Comparison of ENCODE assay signal across 28 cellular contexts in the genomic region with DNA sequence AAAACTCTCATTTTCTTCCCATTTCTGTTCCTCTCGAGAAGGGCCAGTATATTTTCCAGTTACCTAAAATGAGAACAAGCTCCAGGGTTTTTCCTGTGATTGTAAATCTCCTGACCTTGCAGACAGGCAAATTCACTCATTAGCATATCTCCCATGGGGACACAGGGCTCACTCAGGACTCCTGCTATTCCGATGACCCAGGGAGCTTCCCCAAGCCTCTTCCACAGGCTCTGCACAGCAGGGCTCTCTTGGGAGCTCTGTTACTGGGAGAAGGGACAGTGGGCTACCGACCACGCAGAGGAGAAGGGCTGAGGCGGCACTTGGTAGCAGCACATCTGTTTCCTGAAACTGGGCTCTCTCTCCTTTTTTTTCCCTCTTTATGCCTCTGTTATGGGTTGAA.
"Had no signal": no experiment of that assay in that cellular context is flagged by ENCODE, and none has a peak within 500 bp of the region (broad histone marks: within the 10 kb centered on the region; RNA-seq: fewer than 3 reads in every experiment).

No MANE protein-coding gene starts in this region.

- H3K4me1 Mint-ChIP-seq: activated CD4-positive, alpha-beta memory T cell treated with anti-CD3 and anti-CD28 coated beads, Interleukin-2, amount 10 ng/mL, durations not matched to agents 7 days and 5 days; activated CD4-positive, alpha-beta T cell treated with anti-CD3 and anti-CD28 coated beads, Interleukin-2, amount 10 ng/mL, durations not matched to agents 7 days and 5 days; activated naive CD4-positive, alpha-beta T cell treated with anti-CD3 and anti-CD28 coated beads, Interleukin-2, amount 10 ng/mL, durations not matched to agents 7 days and 5 days; activated naive CD8-positive, alpha-beta T cell treated with anti-CD3 and anti-CD28 coated beads, Interleukin-2, amount 10 ng/mL, durations not matched to agents 7 days and 5 days had no signal

- H3K9me3 ChIP-seq: ascending aorta, breast epithelium had no signal

- ATAC-seq: activated naive CD4-positive, alpha-beta T cell treated with anti-CD3 and anti-CD28 coated beads, Interleukin-2, amount 50 U/mL, for 72 hours; activated T-cell treated with anti-CD3 and anti-CD28 coated beads, Interleukin-2, amount 50 U/mL, for 72 hours; esophagus mucosa had no signal

- DNase-seq: activated CD4-positive, alpha-beta memory T cell treated with anti-CD3 and anti-CD28 coated beads, Interleukin-2, amount 10 ng/mL, durations not matched to agents 7 days and 5 days; activated CD4-positive, alpha-beta T cell treated with anti-CD3 and anti-CD28 coated beads for 1 hour; activated CD4-positive, alpha-beta T cell treated with anti-CD3 and anti-CD28 coated beads for 4 hours; activated CD4-positive, alpha-beta T cell treated with anti-CD3 and anti-CD28 coated beads, Interleukin-2, amount 10 ng/mL, durations not matched to agents 7 days and 5 days; activated CD4-positive, alpha-beta T cell treated with anti-CD3 and anti-CD28 coated beads, Interleukin-2, amount 50 U/mL, for 4 hours; activated CD8-positive, alpha-beta memory T cell treated with anti-CD3 and anti-CD28 coated beads, Interleukin-2, amount 50 U/mL, for 48 hours; activated gamma-delta T cell; activated naive CD4-positive, alpha-beta T cell; activated naive CD4-positive, alpha-beta T cell treated with anti-CD3 and anti-CD28 coated beads, Interleukin-2, amount 10 ng/mL, durations not matched to agents 7 days and 5 days; activated naive CD8-positive, alpha-beta T cell treated with anti-CD3 and anti-CD28 coated beads, Interleukin-2, amount 10 ng/mL, durations not matched to agents 7 days and 5 days; activated T-cell treated with anti-CD3 and anti-CD28 coated beads for 4 hours; activated T-cell treated with anti-CD3 and anti-CD28 coated beads, Interleukin-2, amount 50 U/mL, for 24 hours; activated T-cell treated with anti-CD3 and anti-CD28 coated beads, Interleukin-2, amount 50 U/mL, for 72 hours; central memory CD4-positive, alpha-beta T cell; dorsolateral prefrontal cortex; effector memory CD4-positive, alpha-beta T cell; endodermal cell; foreskin fibroblast; head of caudate nucleus; T-helper 2 cell had no signal

- H3K4me1 ChIP-seq: ascending aorta, breast epithelium had no signal

- H3K27me3 Mint-ChIP-seq: activated CD4-positive, alpha-beta T cell treated with anti-CD3 and anti-CD28 coated beads, Interleukin-2, amount 10 ng/mL, durations not matched to agents 7 days and 5 days; activated naive CD4-positive, alpha-beta T cell treated with anti-CD3 and anti-CD28 coated beads, Interleukin-2, amount 10 ng/mL, durations not matched to agents 7 days and 5 days; activated naive CD8-positive, alpha-beta T cell treated with anti-CD3 and anti-CD28 coated beads, Interleukin-2, amount 10 ng/mL, durations not matched to agents 7 days and 5 days; dendritic cell treated with granulocyte-macrophage colony-stimulating factor and Interleukin-4, amounts not matched to agents 40 ng/mL and 50 ng/mL, for 4 days had no signal

- H3K27me3 ChIP-seq: ascending aorta, breast epithelium, cardiac muscle cell, dorsolateral prefrontal cortex had no signal

- H3K4me3 Mint-ChIP-seq: activated CD4-positive, alpha-beta memory T cell treated with anti-CD3 and anti-CD28 coated beads, Interleukin-2, amount 10 ng/mL, durations not matched to agents 7 days and 5 days; activated CD4-positive, alpha-beta T cell treated with anti-CD3 and anti-CD28 coated beads, Interleukin-2, amount 10 ng/mL, durations not matched to agents 7 days and 5 days; activated naive CD4-positive, alpha-beta T cell treated with anti-CD3 and anti-CD28 coated beads, Interleukin-2, amount 10 ng/mL, durations not matched to agents 7 days and 5 days; activated naive CD8-positive, alpha-beta T cell treated with anti-CD3 and anti-CD28 coated beads, Interleukin-2, amount 10 ng/mL, durations not matched to agents 7 days and 5 days; activated T-cell treated with anti-CD3 and anti-CD28 coated beads, Interleukin-2, amount 50 U/mL, for 24 hours; activated T-cell treated with anti-CD3 and anti-CD28 coated beads, Interleukin-2, amount 50 U/mL, for 72 hours; brain; dendritic cell treated with granulocyte-macrophage colony-stimulating factor and Interleukin-4, amounts not matched to agents 40 ng/mL and 50 ng/mL, for 4 days; endodermal cell had no signal

- H3K27ac Mint-ChIP-seq: activated CD4-positive, alpha-beta memory T cell treated with anti-CD3 and anti-CD28 coated beads, Interleukin-2, amount 10 ng/mL, durations not matched to agents 7 days and 5 days; activated CD4-positive, alpha-beta T cell treated with anti-CD3 and anti-CD28 coated beads, Interleukin-2, amount 10 ng/mL, durations not matched to agents 7 days and 5 days; activated naive CD4-positive, alpha-beta T cell treated with anti-CD3 and anti-CD28 coated beads, Interleukin-2, amount 10 ng/mL, durations not matched to agents 7 days and 5 days; activated naive CD4-positive, alpha-beta T cell treated with anti-CD3 and anti-CD28 coated beads, Interleukin-2, amount 50 U/mL, for 72 hours; activated naive CD8-positive, alpha-beta T cell treated with anti-CD3 and anti-CD28 coated beads, Interleukin-2, amount 10 ng/mL, durations not matched to agents 7 days and 5 days; activated T-cell treated with anti-CD3 and anti-CD28 coated beads, Interleukin-2, amount 50 U/mL, for 24 hours; activated T-cell treated with anti-CD3 and anti-CD28 coated beads, Interleukin-2, amount 50 U/mL, for 72 hours; dendritic cell treated with granulocyte-macrophage colony-stimulating factor and Interleukin-4, amounts not matched to agents 40 ng/mL and 50 ng/mL, for 4 days; endodermal cell had no signal

- H3K9me3 Mint-ChIP-seq: activated CD4-positive, alpha-beta memory T cell treated with anti-CD3 and anti-CD28 coated beads, Interleukin-2, amount 10 ng/mL, durations not matched to agents 7 days and 5 days; activated CD4-positive, alpha-beta T cell treated with anti-CD3 and anti-CD28 coated beads, Interleukin-2, amount 10 ng/mL, durations not matched to agents 7 days and 5 days; activated naive CD4-positive, alpha-beta T cell treated with anti-CD3 and anti-CD28 coated beads, Interleukin-2, amount 10 ng/mL, durations not matched to agents 7 days and 5 days; activated naive CD4-positive, alpha-beta T cell treated with anti-CD3 and anti-CD28 coated beads, Interleukin-2, amount 50 U/mL, for 72 hours; activated naive CD8-positive, alpha-beta T cell treated with anti-CD3 and anti-CD28 coated beads, Interleukin-2, amount 10 ng/mL, durations not matched to agents 7 days and 5 days; activated T-cell treated with anti-CD3 and anti-CD28 coated beads, Interleukin-2, amount 50 U/mL, for 24 hours; activated T-cell treated with anti-CD3 and anti-CD28 coated beads, Interleukin-2, amount 50 U/mL, for 72 hours; brain; dendritic cell treated with granulocyte-macrophage colony-stimulating factor and Interleukin-4, amounts not matched to agents 40 ng/mL and 50 ng/mL, for 4 days; endodermal cell had no signal

- H3K36me3 Mint-ChIP-seq: activated naive CD4-positive, alpha-beta T cell treated with anti-CD3 and anti-CD28 coated beads, Interleukin-2, amount 10 ng/mL, durations not matched to agents 7 days and 5 days; activated naive CD4-positive, alpha-beta T cell treated with anti-CD3 and anti-CD28 coated beads, Interleukin-2, amount 50 U/mL, for 72 hours; activated naive CD8-positive, alpha-beta T cell treated with anti-CD3 and anti-CD28 coated beads, Interleukin-2, amount 10 ng/mL, durations not matched to agents 7 days and 5 days; brain had no signal

- H3K27ac ChIP-seq: ascending aorta, breast epithelium, cardiac muscle cell, coronary artery, dorsolateral prefrontal cortex had no signal
